10 cellular contexts compared by ENCODE assay signal in the genomic region with DNA sequence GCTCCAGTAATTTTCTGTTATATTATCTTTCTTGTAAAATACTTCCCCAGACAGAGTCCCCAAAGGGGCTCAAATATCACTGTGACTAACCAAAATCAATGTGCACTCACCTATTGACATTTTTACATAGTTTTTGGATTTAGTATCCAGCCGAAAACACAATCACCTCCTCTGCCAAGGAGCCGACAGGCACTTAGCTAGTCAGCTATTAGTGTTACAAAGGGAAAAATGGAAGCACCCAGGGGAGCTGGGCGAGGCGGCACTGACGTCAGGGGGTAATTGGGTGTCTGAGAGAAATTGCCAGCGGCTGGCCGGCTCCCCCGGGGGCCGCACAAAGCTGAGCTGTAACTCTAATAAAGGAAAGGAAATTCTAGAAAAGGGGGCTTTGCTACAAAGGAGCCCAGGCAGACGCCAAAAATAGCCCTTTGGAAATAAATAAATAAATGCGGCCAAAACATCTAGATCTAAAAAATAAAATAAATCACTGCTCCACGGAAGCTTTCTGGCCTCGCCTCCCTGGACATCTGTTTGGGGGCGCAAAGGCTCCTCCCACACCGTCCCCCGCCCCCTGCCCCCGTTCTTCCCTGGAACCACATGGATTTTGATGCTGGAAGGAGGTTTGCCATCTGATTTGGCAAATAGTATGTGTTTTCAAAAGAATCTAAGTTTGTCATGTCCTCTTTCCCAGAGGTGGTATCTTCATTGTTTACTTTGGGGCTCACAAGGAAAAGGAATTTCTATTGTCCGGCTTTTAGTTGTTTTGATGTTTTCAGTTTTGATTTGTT.
DNase-seq lines count a peak whose midpoint lies in the region; ATAC-seq and TF ChIP-seq lines count a peak whose summit lies in the region.
"Had no signal": no experiment of that assay in that cellular context is flagged by ENCODE, and none has a peak within 500 bp of the region (broad histone marks: within the 10 kb centered on the region; RNA-seq: fewer than 3 reads in every experiment).

No MANE protein-coding gene starts in this region.

- peak; percentile 23 for DNase-seq in NCI-H2107 treated with DMSO at 0.1 percent for 48 hours (lab: John Stamatoyannopoulos, UW; ENCODE audit: unreplicated experiment)
- DNase-seq in NCI-H2107 (lab: John Stamatoyannopoulos, UW), result no peak
- no peak for DNase-seq in endothelial cell (ENCODE audit: low spot score)
- DNase-seq in nephron progenitor cell, result peak; percentile 26
- no peak for DNase-seq in vagina (ENCODE audit: extremely low spot score in 2 of 2)
- no peak for DNase-seq in NCI-H524 treated with DMSO at 0.1 percent for 48 hours (lab: John Stamatoyannopoulos, UW)
- DNase-seq: activated CD8-positive, alpha-beta memory T cell treated with anti-CD3 and anti-CD28 coated beads, Interleukin-2, amount 50 U/mL, for 48 hours; NCI-H1048 had no signal

- no peak for TF ChIP-seq CTCF in endothelial cell (IDR thresholded peaks at IDR 0.05; ENCODE audit: unreplicated experiment)
- no peak for TF ChIP-seq CTCF in nephron progenitor cell (IDR thresholded peaks at IDR 0.05)
- no peak for TF ChIP-seq CTCF in vagina (IDR thresholded peaks at IDR 0.05)

- ATAC-seq in HG02763 (IDR thresholded peaks at IDR 0.05; ENCODE audit: unreplicated experiment) (no peak), GM18909 (IDR thresholded peaks at IDR 0.05; ENCODE audit: poor library complexity, unreplicated experiment) (no peak)

- H3K4me1 Mint-ChIP-seq in endothelial cell (ENCODE audit: unreplicated experiment), result peaks cover 47% of the 10 kb centered on the region
- H3K4me1 Mint-ChIP-seq in nephron progenitor cell, result peaks cover 92% of the 10 kb centered on the region

- peak overlapping the region; percentile 46 for H3K27ac Mint-ChIP-seq in endothelial cell (ENCODE audit: unreplicated experiment)
- H3K27ac Mint-ChIP-seq in nephron progenitor cell, result peak overlapping the region; percentile 94

- H3K4me1 ChIP-seq in vagina, result peaks cover 50% of the 10 kb centered on the region

- peaks cover 3% of the 10 kb centered on the region for H3K36me3 Mint-ChIP-seq in endothelial cell (ENCODE audit: low read depth, unreplicated experiment)
- no peaks in the 10 kb centered on the region for H3K36me3 Mint-ChIP-seq in nephron progenitor cell (ENCODE audit: low read depth)

- no peaks in the 10 kb centered on the region for H3K36me3 ChIP-seq in vagina

- H3K9me3 ChIP-seq in vagina, result no peaks in the 10 kb centered on the region

- peak overlapping the region; percentile 69 for H3K27ac ChIP-seq in vagina

- TF ChIP-seq POLR2A in vagina (IDR thresholded peaks at IDR 0.05), result no peak

- peaks cover 1% of the 10 kb centered on the region for H3K27me3 Mint-ChIP-seq in endothelial cell (ENCODE audit: unreplicated experiment)
- peaks cover 3% of the 10 kb centered on the region for H3K27me3 Mint-ChIP-seq in nephron progenitor cell (ENCODE audit: low read depth, poor library complexity)

- peak overlapping the region in 1 of 2 donors; percentile 17 for H3K4me3 ChIP-seq in vagina

- intact Hi-C loops in vagina (cut with DNase I), result no loop called here

- no peaks in the 10 kb centered on the region for H3K27me3 ChIP-seq in vagina

- no peak overlapping the region for H3K4me3 Mint-ChIP-seq in endothelial cell (ENCODE audit: unreplicated experiment)
- peak overlapping the region; percentile 73 for H3K4me3 Mint-ChIP-seq in nephron progenitor cell

- H3K9me3 Mint-ChIP-seq in endothelial cell (ENCODE audit: unreplicated experiment), result no peaks in the 10 kb centered on the region
- no peaks in the 10 kb centered on the region for H3K9me3 Mint-ChIP-seq in nephron progenitor cell

Comparison
In these comparisons a context has a peak if more than half of its experiments do, and no peak if none do; other contexts are left out.
1. DNase-seq: peak in NCI-H2107 treated with DMSO at 0.1 percent for 48 hours (single experiment) and nephron progenitor cell (single experiment); none in NCI-H2107 (single experiment), endothelial cell (single experiment), vagina (0 of 2) and NCI-H524 treated with DMSO at 0.1 percent for 48 hours (single experiment).